In the genomic region with DNA sequence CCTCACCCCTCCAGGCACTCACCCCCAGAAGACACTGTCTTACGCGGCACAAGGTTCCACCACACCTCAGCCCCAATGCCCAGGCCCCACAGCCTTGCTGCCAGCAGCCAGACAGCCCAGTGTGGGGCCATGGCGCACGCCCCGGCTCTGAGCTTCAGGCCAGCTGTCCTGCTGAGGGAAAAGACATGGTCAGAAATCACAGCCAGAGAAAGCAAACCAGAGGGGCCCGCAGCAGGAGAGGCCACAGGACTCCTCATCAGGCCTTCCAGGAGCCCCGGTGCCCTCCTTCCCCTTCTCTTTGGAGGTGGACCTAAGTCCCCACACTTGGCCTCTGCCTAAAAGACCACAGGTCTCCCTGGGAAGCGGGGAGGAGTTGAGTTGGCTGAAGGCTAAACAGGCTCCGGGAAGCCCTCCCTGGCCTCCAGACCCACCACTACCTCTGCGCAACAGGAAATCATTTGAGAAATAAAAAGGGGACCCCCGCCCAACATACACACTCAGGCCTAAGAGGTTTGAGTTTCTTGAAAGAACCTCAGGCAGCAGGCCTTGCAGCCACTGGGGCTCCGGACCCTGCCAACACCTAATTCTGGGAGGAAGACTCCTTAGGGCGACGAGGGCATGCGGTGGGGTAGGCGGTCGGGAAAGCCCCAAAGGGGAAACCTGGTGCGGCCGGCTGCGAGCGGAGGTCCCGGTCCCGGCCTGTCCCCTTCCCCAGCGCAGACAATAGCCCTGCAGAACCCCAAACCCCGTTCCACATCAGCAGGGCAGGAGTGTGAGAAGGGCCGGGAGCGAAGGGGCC, we compare ENCODE assay signal across 7 cellular contexts. TPM values are rescaled to one million over a fixed set of nuclear protein-coding genes. Genes with fewer than 3 reads are reported as not detected.
A peak's percentile ranks its signal among the peaks of the same experiment; 100 is the strongest.
DNase-seq lines count a peak whose midpoint lies in the region; ATAC-seq and TF ChIP-seq lines count a peak whose summit lies in the region.

No MANE protein-coding gene starts in this region.

- peaks cover 27% of the 10 kb centered on the region; the same call in 1 of the 2 replicates for H3K36me3 ChIP-seq in Loucy (ENCODE audit: insufficient read depth, low read length)
- peaks cover 0 to 34% of the 10 kb centered on the region in 2 donors for H3K36me3 ChIP-seq in lung (ENCODE audit: control insufficient read depth in 2 of 2, insufficient read depth in 2 of 2, low read length in 2 of 2)
- H3K36me3 ChIP-seq in tibial nerve = peaks cover 3 to 47% (median 15%) of the 10 kb centered on the region in 3 donors

- no peak for TF ChIP-seq CTCF in Loucy (conservative IDR thresholded peaks at IDR 0.05; ENCODE audit: low read length)
- TF ChIP-seq CTCF in lung (IDR thresholded peaks at IDR 0.05; ENCODE audit: control extremely low read depth, extremely low read depth) = no peak
- TF ChIP-seq CTCF in tibial nerve (IDR thresholded peaks at IDR 0.05) = no peak

- peaks cover 4% of the 10 kb centered on the region; the same call in 1 of the 2 replicates for H3F3A ChIP-seq in Loucy (ENCODE audit: low read depth)

- H3K27ac ChIP-seq in lung (ENCODE audit: low read depth in 1 of 2, low read length in 1 of 2) (peak overlapping the region; percentile 54 to 94), tibial nerve (peak overlapping the region; percentile 94 to 99 (median 98))

- H3K9ac ChIP-seq in Loucy (ENCODE audit: low read depth, low read length, poor library complexity, severe bottlenecking) = peak overlapping the region; percentile 100

- peaks cover 3% of the 10 kb centered on the region for H3K27me3 ChIP-seq in Loucy (ENCODE audit: insufficient read depth, low read length, poor library complexity, severe bottlenecking)
- H3K27me3 ChIP-seq in lung (ENCODE audit: control insufficient read depth, insufficient read depth) = no peaks in the 10 kb centered on the region
- no peaks in the 10 kb centered on the region for H3K27me3 ChIP-seq in tibial nerve

- H3K4me3 ChIP-seq in Loucy (ENCODE audit: low read length, poor library complexity, severe bottlenecking) (peak overlapping the region; percentile 99), lung (peak overlapping the region; percentile 68), tibial nerve (peak overlapping the region; percentile 64 to 92 (median 88))

- H3K9me2 ChIP-seq in Loucy (replicated peaks; ENCODE audit: low read depth, low read length) = no peaks in the 10 kb centered on the region

- H3K9me3 ChIP-seq in Loucy (ENCODE audit: insufficient read depth, low read depth, low read length) = no peaks in the 10 kb centered on the region
- no peaks in the 10 kb centered on the region for H3K9me3 ChIP-seq in lung (ENCODE audit: control insufficient read depth in 2 of 2, insufficient read depth in 1 of 2, low read length in 1 of 2)
- no peaks in the 10 kb centered on the region for H3K9me3 ChIP-seq in tibial nerve

- H4K20me1 ChIP-seq in Loucy (ENCODE audit: insufficient read depth, low read length, poor library complexity, severe bottlenecking) = peaks cover 40% of the 10 kb centered on the region

- peaks cover 52% of the 10 kb centered on the region for H3K79me2 ChIP-seq in Loucy (ENCODE audit: insufficient read depth, low read length)

- H3K4me1 ChIP-seq in Loucy (ENCODE audit: insufficient read depth, low read length, poor library complexity, severe bottlenecking) = peaks cover 17% of the 10 kb centered on the region
- peaks cover 0 to 19% of the 10 kb centered on the region in 2 donors for H3K4me1 ChIP-seq in lung (ENCODE audit: control insufficient read depth in 2 of 2, insufficient read depth in 2 of 2, low read length in 2 of 2)
- H3K4me1 ChIP-seq in tibial nerve = peaks cover 0 to 75% (median 37%) of the 10 kb centered on the region in 4 donors

- no peak for TF ChIP-seq POLR2A in tibial nerve (IDR thresholded peaks at IDR 0.05)

- no peak for ATAC-seq in lung (ENCODE audit: insufficient read depth, low FRiP score)

- DNase-seq in GM19238 (ENCODE audit: insufficient read length, low spot score) (peak; percentile 44), brain pericyte (ENCODE audit: low read depth, low spot score) (peak; percentile 61), lung (ENCODE audit: low spot score) (no peak), tibial nerve (ENCODE audit: low spot score in 2 of 2) (no peak), AML-193 (lab: John Stamatoyannopoulos, UW) (no peak), NCI-H1105 (lab: John Stamatoyannopoulos, UW) (no peak)

- peak overlapping the region; percentile 89 for H2AFZ ChIP-seq in Loucy (ENCODE audit: low read length)

- no peak for TF ChIP-seq EP300 in tibial nerve (IDR thresholded peaks at IDR 0.05)

- WGBS in lung, 2 donors = 6 to 12% methylated on average over 27 of the region's 27 CpGs
- 5 to 16% methylated on average over 12 to 27 of the region's 27 CpGs for WGBS in tibial nerve, 2 donors

- peak overlapping the region; percentile 93 for H3K4me2 ChIP-seq in Loucy (ENCODE audit: low read depth, low read length, poor library complexity, severe bottlenecking)

RNA-seq across cellular contexts. Expression of a gene that starts 1.9 kb away (rescaled TPM):
- total RNA-seq in lung = 10 to 100 TPM; 34.7 to 42.0 TPM
- 10 to 100 TPM; 18.8 to 23.0 TPM for polyA plus RNA-seq in lung
- total RNA-seq in tibial nerve = 100 to 1,000 TPM; 120 to 181 (median 147) TPM

RNA-seq across cellular contexts. Expression of a gene that starts 10.1 kb away (rescaled TPM):
- 10 to 100 TPM in 1 of 2 donors, 1 to 10 TPM in 1; 7.4 to 16.9 TPM for total RNA-seq in lung
- 10 to 100 TPM; 15.5 to 15.7 TPM for polyA plus RNA-seq in lung
- total RNA-seq in tibial nerve = 10 to 100 TPM; 13.8 to 23.7 (median 19.5) TPM

RNA-seq across cellular contexts. Expression of a gene that starts 24.1 kb away (rescaled TPM):
- 1 to 10 TPM; 6.4 to 6.9 TPM for total RNA-seq in lung
- polyA plus RNA-seq in lung = 1 to 10 TPM; 1.5 to 2.4 TPM
- total RNA-seq in tibial nerve = 10 to 100 TPM in 2 of 4 donors, 1 to 10 TPM in 2; 6.1 to 23.1 (median 11.2) TPM

RNA-seq across cellular contexts. Expression of a gene that starts 51.9 kb away (rescaled TPM):
- total RNA-seq in lung (10 to 100 TPM; 21.7 to 31.4 TPM), tibial nerve (10 to 100 TPM; 21.8 to 27.8 (median 22.9) TPM)
- 1 to 10 TPM; 7.2 to 7.6 TPM for polyA plus RNA-seq in lung

Comparison
In these comparisons a context has a peak if more than half of its experiments do, and no peak if none do; other contexts are left out.
1. DNase-seq: peak in GM19238 (single experiment) and brain pericyte (single experiment); none in lung (single experiment), tibial nerve (0 of 2), AML-193 (0 of 2) and NCI-H1105 (single experiment).
2. Peak in every context shown above with its lines, with median percentiles within 50 percentile points of each other: H3K4me3 ChIP-seq.